Comparison of ENCODE assay signal across 2 cellular contexts in genomic region chr19:483332-484072, GRCh38.
TF ChIP-seq lines count a peak whose summit lies in the region.

No MANE protein-coding gene starts in this region.

TF ChIP-seq in HepG2, 621 proteins besides CTCF, POLR2A, EP300 and RAD21:
- TF ChIP-seq THAP11 (CRISPR knock-in tag; IDR thresholded peaks at IDR 0.05): no peak
- TF ChIP-seq AGO2 (optimal IDR thresholded peaks at IDR 0.05; ENCODE audit: low read depth, low read length): peak; percentile 48

TF ChIP-seq in GM12878, 131 proteins besides CTCF, POLR2A, EP300 and RAD21:
- TF ChIP-seq HDGF (IDR thresholded peaks at IDR 0.05) (no peak), PKNOX1 (IDR thresholded peaks at IDR 0.05) (peak; percentile 47; the same call in 1 of the 2 replicates), GATAD2B (conservative IDR thresholded peaks at IDR 0.05; ENCODE audit: low read depth) (no peak), HDAC6 (IDR thresholded peaks at IDR 0.05; ENCODE audit: unreplicated experiment) (no peak), ZBTB33 (IDR thresholded peaks at IDR 0.05) (no peak)
